In genomic region chr2:137772451-137772850, GRCh38 we compare ENCODE assay signal across 24 cellular contexts.
"Had no signal": no experiment of that assay in that cellular context is flagged by ENCODE, and none has a peak within 500 bp of the region (broad histone marks: within the 10 kb centered on the region; RNA-seq: fewer than 3 reads in every experiment).

No MANE protein-coding gene starts in this region.

- H3K9me3 Mint-ChIP-seq: activated CD4-positive, alpha-beta memory T cell treated with anti-CD3 and anti-CD28 coated beads, Interleukin-2, amount 10 ng/mL, durations not matched to agents 7 days and 5 days; activated naive CD8-positive, alpha-beta T cell treated with anti-CD3 and anti-CD28 coated beads, Interleukin-2, amount 10 ng/mL, durations not matched to agents 7 days and 5 days; activated T-helper 2 cell treated with anti-CD3 and anti-CD28 coated beads, Interferon-gamma antibody, Interleukin-2, Interleukin-4, amounts not matched to agents 10 μg/mL and 5 μg/mL and 100 μg/mL, durations not matched to agents 14 hours and 24 hours and 36 hours; T-helper 1 cell treated with Interleukin-12 subunit alpha and Interleukin-12 subunit beta and Interleukin-4 antibody, amounts not matched to agents 30 μg/mL and 1 μg/mL, for 36 hours had no signal

- H3K27ac ChIP-seq: adrenal gland, breast epithelium, colonic mucosa, VCaP had no signal

- H3K27ac Mint-ChIP-seq: activated CD4-positive, alpha-beta memory T cell treated with anti-CD3 and anti-CD28 coated beads, Interleukin-2, amount 10 ng/mL, durations not matched to agents 7 days and 5 days; activated naive CD8-positive, alpha-beta T cell treated with anti-CD3 and anti-CD28 coated beads, Interleukin-2, amount 10 ng/mL, durations not matched to agents 7 days and 5 days; activated T-cell treated with anti-CD3 and anti-CD28 coated beads, Interleukin-2, amount 50 U/mL, for 72 hours; activated T-helper 2 cell treated with anti-CD3 and anti-CD28 coated beads, Interferon-gamma antibody, Interleukin-2, Interleukin-4, amounts not matched to agents 10 μg/mL and 5 μg/mL and 100 μg/mL, durations not matched to agents 14 hours and 24 hours and 36 hours; T-helper 1 cell treated with Interleukin-12 subunit alpha and Interleukin-12 subunit beta and Interleukin-4 antibody, amounts not matched to agents 30 μg/mL and 1 μg/mL, for 36 hours had no signal

- H3K27me3 ChIP-seq: adrenal gland, breast epithelium, colonic mucosa had no signal

- H3K36me3 ChIP-seq: adrenal gland, breast epithelium, colonic mucosa had no signal

- H3K4me3 Mint-ChIP-seq: activated CD4-positive, alpha-beta memory T cell treated with anti-CD3 and anti-CD28 coated beads, Interleukin-2, amount 10 ng/mL, durations not matched to agents 7 days and 5 days; activated naive CD8-positive, alpha-beta T cell treated with anti-CD3 and anti-CD28 coated beads, Interleukin-2, amount 10 ng/mL, durations not matched to agents 7 days and 5 days; activated T-cell treated with anti-CD3 and anti-CD28 coated beads, Interleukin-2, amount 50 U/mL, for 72 hours; T-helper 1 cell treated with Interleukin-12 subunit alpha and Interleukin-12 subunit beta and Interleukin-4 antibody, amounts not matched to agents 30 μg/mL and 1 μg/mL, for 36 hours had no signal

- H3K9me3 ChIP-seq: adrenal gland, colonic mucosa had no signal

- DNase-seq: activated CD4-positive, alpha-beta memory T cell treated with anti-CD3 and anti-CD28 coated beads, Interleukin-2, amount 10 ng/mL, durations not matched to agents 7 days and 5 days; activated CD4-positive, alpha-beta T cell treated with anti-CD3 and anti-CD28 coated beads, Interleukin-2, amount 50 U/mL, for 1 hour; activated CD4-positive, CD25-positive, alpha-beta regulatory T cell; activated CD8-positive, alpha-beta memory T cell treated with anti-CD3 and anti-CD28 coated beads, Interleukin-2, amount 50 U/mL, for 4 hours; activated gamma-delta T cell treated with Interleukin-2 at 50 U/mL for 16 hours; activated naive CD4-positive, alpha-beta T cell treated with anti-CD3 and anti-CD28 coated beads, Interleukin-2, amount 50 U/mL, for 16 hours; activated naive CD8-positive, alpha-beta T cell treated with anti-CD3 and anti-CD28 coated beads, Interleukin-2, amount 10 ng/mL, durations not matched to agents 7 days and 5 days; activated T-cell treated with anti-CD3 and anti-CD28 coated beads, Interleukin-2, amount 50 U/mL, for 72 hours; adrenal gland; anterior cingulate cortex; caudate nucleus; colonic mucosa; KBM-7; NCI-H1105 treated with DMSO at 0.1 percent for 48 hours; NCI-H1436 treated with DMSO at 0.1 percent for 48 hours; NCI-H187; NCI-H2081; NCI-H524; RPMI8226; T-helper 9 cell had no signal

- H3K27me3 Mint-ChIP-seq: activated CD4-positive, alpha-beta memory T cell treated with anti-CD3 and anti-CD28 coated beads, Interleukin-2, amount 10 ng/mL, durations not matched to agents 7 days and 5 days; activated naive CD8-positive, alpha-beta T cell treated with anti-CD3 and anti-CD28 coated beads, Interleukin-2, amount 10 ng/mL, durations not matched to agents 7 days and 5 days had no signal

- H3K4me3 ChIP-seq: adrenal gland, breast epithelium, colonic mucosa had no signal

- H3K36me3 Mint-ChIP-seq: activated naive CD8-positive, alpha-beta T cell treated with anti-CD3 and anti-CD28 coated beads, Interleukin-2, amount 10 ng/mL, durations not matched to agents 7 days and 5 days had no signal

- H3K4me1 Mint-ChIP-seq: activated CD4-positive, alpha-beta memory T cell treated with anti-CD3 and anti-CD28 coated beads, Interleukin-2, amount 10 ng/mL, durations not matched to agents 7 days and 5 days; activated naive CD8-positive, alpha-beta T cell treated with anti-CD3 and anti-CD28 coated beads, Interleukin-2, amount 10 ng/mL, durations not matched to agents 7 days and 5 days had no signal

- H3K4me1 ChIP-seq: adrenal gland, breast epithelium, colonic mucosa had no signal
